In the genomic region with DNA sequence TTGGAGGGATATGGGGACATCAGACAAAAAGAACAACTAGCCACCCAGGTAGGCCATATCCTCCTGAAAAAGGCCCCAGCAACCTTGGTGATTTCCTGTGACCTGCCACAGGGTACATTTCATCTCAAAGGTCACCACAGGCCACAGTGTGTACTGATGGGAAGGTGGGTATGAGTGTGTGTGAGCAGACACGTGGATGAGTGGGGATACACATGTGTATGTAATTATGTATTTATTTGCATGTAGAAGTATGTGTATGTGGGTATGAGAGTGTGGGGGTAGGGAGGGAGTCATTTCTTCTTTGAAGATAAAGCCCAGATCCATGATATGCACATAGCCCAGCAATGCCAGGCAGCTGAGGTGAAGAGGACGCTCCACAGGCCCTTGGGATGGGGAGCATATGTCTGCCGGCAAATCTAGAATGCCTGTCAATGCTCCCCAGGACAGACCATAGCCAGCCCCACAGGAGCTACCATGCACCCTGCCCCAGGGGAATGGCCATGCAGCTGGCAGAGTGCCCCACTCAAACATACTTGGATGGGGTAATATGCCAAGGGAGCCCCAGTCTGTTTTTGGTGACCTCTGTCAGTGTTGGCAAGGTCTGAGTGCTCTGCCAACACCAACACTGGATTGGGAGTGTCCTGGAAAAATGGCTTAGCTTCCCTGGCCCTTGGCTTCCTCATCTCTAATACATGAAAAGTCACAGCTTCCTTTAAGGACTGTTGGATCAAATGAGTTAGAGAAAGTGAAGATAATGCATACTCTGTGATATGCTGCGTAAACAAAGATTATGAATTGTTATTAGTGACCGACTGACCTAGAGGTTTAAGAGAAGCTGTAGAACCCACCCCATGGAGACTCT, we compare ENCODE assay signal across 27 cellular contexts. TPM values are rescaled to one million over a fixed set of nuclear protein-coding genes. Genes with fewer than 3 reads are reported as not detected.
DNase-seq lines count a peak whose midpoint lies in the region; ATAC-seq, FAIRE-seq and TF ChIP-seq lines count a peak whose summit lies in the region.
"Had no signal": no experiment of that assay in that cellular context is flagged by ENCODE, and none has a peak within 500 bp of the region (broad histone marks: within the 10 kb centered on the region; RNA-seq: fewer than 3 reads in every experiment).

No MANE protein-coding gene starts in this region.

- ATAC-seq in Right ventricle myocardium inferior (peak; percentile 43), left ventricle myocardium superior (peak; percentile 76), sciatic nerve (no peak)

- H3K79me2 ChIP-seq in endothelial cell of umbilical vein (ENCODE audit: control insufficient read depth, insufficient read depth, low read length): no peaks in the 10 kb centered on the region

- H3K9me3 ChIP-seq in left ventricle myocardium inferior (replicated peaks) (no peaks in the 10 kb centered on the region), endothelial cell of umbilical vein (replicated peaks; ENCODE audit: control insufficient read depth, insufficient read depth, low read length) (no peaks in the 10 kb centered on the region)
- H3K9me3 ChIP-seq: HAP-1 had no signal

- TF ChIP-seq CTCF in left ventricle myocardium inferior (IDR thresholded peaks at IDR 0.05; ENCODE audit: borderline replicate concordance) (no peak), endothelial cell of umbilical vein (IDR thresholded peaks at IDR 0.05; ENCODE audit: extremely low read depth in 1 of 2, insufficient read depth in 1 of 2, low read depth in 1 of 2, low read length in 2 of 2) (no peak)

- no peak overlapping the region for H3K4me3 ChIP-seq in left ventricle myocardium inferior
- H3K4me3 ChIP-seq in endothelial cell of umbilical vein (replicated peaks in 1 of 3; ENCODE audit: insufficient read depth in 1 of 3, low read depth in 1 of 3, low read length in 3 of 3): no peak overlapping the region
- H3K4me3 ChIP-seq: HAP-1, SK-N-MC had no signal

- CTCF ChIA-PET in endothelial cell of umbilical vein (lab: Charles Lee): interaction anchor here (2.2 to 2.5 kb wide), 2 partner anchors 11 to 14 kb away, joined by 6 to 13 read pairs; no protein-coding TSS in a partner anchor

- no peaks in the 10 kb centered on the region for H3K9me1 ChIP-seq in endothelial cell of umbilical vein (replicated peaks; ENCODE audit: control insufficient read depth, extremely low read depth, insufficient read depth, low read length)

- BruUV-seq in endothelial cell of umbilical vein (replicated peaks; lab: Mats Ljungman, UMichigan): no TSS peak

- intact Hi-C loops in Right ventricle myocardium inferior (cut with DNase I): no loop called here
- intact Hi-C loops in left ventricle myocardium inferior (cut with micrococcal nuclease): no loop called here
- intact Hi-C loops in endothelial cell of umbilical vein (cut with micrococcal nuclease): no loop called here
- intact Hi-C loops in left ventricle myocardium superior (cut with micrococcal nuclease): no loop called here
- intact Hi-C loops in sciatic nerve (cut with DNase I): no loop called here

- no peaks in the 10 kb centered on the region for H4K20me1 ChIP-seq in endothelial cell of umbilical vein (replicated peaks; ENCODE audit: control insufficient read depth, extremely low read depth, insufficient read depth, low read length)

- H3K9ac ChIP-seq in endothelial cell of umbilical vein (replicated peaks; ENCODE audit: extremely low read depth, insufficient read depth, low read length): no peak overlapping the region

- TF ChIP-seq POLR2A in endothelial cell of umbilical vein (IDR thresholded peaks at IDR 0.05; ENCODE audit: low read depth, low read length): no peak

- DNase-seq in Right ventricle myocardium inferior (ENCODE audit: missing footprints) (no peak), left ventricle myocardium inferior (no peak), endothelial cell of umbilical vein (ENCODE audit: low read depth, low spot score) (no peak), left ventricle myocardium superior (no peak), sciatic nerve (ENCODE audit: low spot score) (peak; percentile 56), HuH-7.5 (ENCODE audit: low spot score) (no peak), SIG-M5 treated with dmso at 0.1 percent for 504 hours (lab: John Stamatoyannopoulos, UW; ENCODE audit: unreplicated experiment) (no peak), hippocampal formation (lab: John Stamatoyannopoulos, UW) (no peak)
- DNase-seq: CD4-positive, alpha-beta T cell; DMS53; EL; GDM1; GOT3; HFFc6; NCI-H1048; NCI-H1417; NCI-H1694 treated with DMSO at 0.1 percent for 48 hours; NCI-H2081; NCI-H2171; NCI-H510A; NCI-H69; RPMI8226; SHP77 treated with DMSO at 0.1 percent for 48 hours had no signal

- peak; percentile 12 for FAIRE-seq in endothelial cell of umbilical vein (lab: Jason Lieb, UNC)
- FAIRE-seq: D721Med, GM12891 had no signal

- H3K27me3 ChIP-seq in left ventricle myocardium inferior (ENCODE audit: low read depth) (no peaks in the 10 kb centered on the region), endothelial cell of umbilical vein (ENCODE audit: control insufficient read depth in 2 of 2, insufficient read depth in 2 of 2, low read length in 2 of 2) (no peaks in the 10 kb centered on the region)

- no peak overlapping the region for H3K4me2 ChIP-seq in endothelial cell of umbilical vein (ENCODE audit: insufficient read depth, low read length)

- H3K27ac ChIP-seq in left ventricle myocardium inferior (replicated peaks) (no peak overlapping the region), endothelial cell of umbilical vein (ENCODE audit: insufficient read depth, low read depth, low read length) (no peak overlapping the region)
- H3K27ac ChIP-seq: SK-N-MC had no signal

- POLR2A ChIA-PET in endothelial cell of umbilical vein (lab: Charles Lee): no interaction called here

- dilution Hi-C loops in endothelial cell of umbilical vein (cut with MboI; ENCODE audit: extremely low pct_ligation_motif_present, low sequenced_read_pairs): no loop called here

- no peaks in the 10 kb centered on the region for H3K36me3 ChIP-seq in left ventricle myocardium inferior
- no peaks in the 10 kb centered on the region for H3K36me3 ChIP-seq in endothelial cell of umbilical vein (ENCODE audit: control insufficient read depth in 2 of 2, extremely low read depth in 1 of 2, insufficient read depth in 2 of 2, low read length in 2 of 2)
- H3K36me3 ChIP-seq: HAP-1 had no signal

- no peak overlapping the region for H2AFZ ChIP-seq in endothelial cell of umbilical vein (ENCODE audit: low read depth, low read length)

- H3K4me1 ChIP-seq in left ventricle myocardium inferior (peaks cover 39% of the 10 kb centered on the region), endothelial cell of umbilical vein (ENCODE audit: control insufficient read depth, extremely low read depth, insufficient read depth, low read length) (no peaks in the 10 kb centered on the region)
- H3K4me1 ChIP-seq: HAP-1 had no signal

TF ChIP-seq in endothelial cell of umbilical vein, 7 proteins besides CTCF, POLR2A, EP300 and RAD21:
- TF ChIP-seq FOS (IDR thresholded peaks at IDR 0.05; ENCODE audit: borderline replicate concordance, insufficient read depth, low read length): no peak
- no peak for TF ChIP-seq POLR2AphosphoS5 (IDR thresholded peaks at IDR 0.05; ENCODE audit: insufficient read depth, low read depth, low read length)
- no peak for TF ChIP-seq JUN (IDR thresholded peaks at IDR 0.05; ENCODE audit: borderline replicate concordance, insufficient read depth, insufficient read length, low read depth)
- no peak for TF ChIP-seq EZH2 (IDR thresholded peaks at IDR 0.05; ENCODE audit: borderline replicate concordance, low read depth, low read length, severe bottlenecking)
- no peak for TF ChIP-seq MYC (IDR thresholded peaks at IDR 0.05; ENCODE audit: low read depth, low read length)
- TF ChIP-seq, protein P1, sequence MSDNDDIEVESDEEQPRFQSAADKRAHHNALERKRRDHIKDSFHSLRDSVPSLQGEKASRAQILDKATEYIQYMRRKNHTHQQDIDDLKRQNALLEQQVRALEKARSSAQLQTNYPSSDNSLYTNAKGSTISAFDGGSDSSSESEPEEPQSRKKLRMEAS (IDR thresholded peaks at IDR 0.05; ENCODE audit: insufficient read depth, insufficient read length): no peak
- no peak for TF ChIP-seq GATA2 (IDR thresholded peaks at IDR 0.05; ENCODE audit: insufficient read depth, insufficient read length, low read depth, low read length)

RNA-seq across cellular contexts. Expression of a gene that starts 42.4 kb away (rescaled TPM):
- total RNA-seq in Right ventricle myocardium inferior (58.8 TPM), left ventricle myocardium inferior (59.1 TPM), endothelial cell of umbilical vein (5.0 and 6.7 TPM in 2 replicates), left ventricle myocardium superior (51.6 TPM), sciatic nerve (9.5 TPM)
- 1.7 and 2.1 TPM in 2 replicates for polyA plus RNA-seq in endothelial cell of umbilical vein
- 3.3 and 3.4 TPM in 2 replicates for polyA plus RNA-seq in endothelial cell of umbilical vein (2011; cell fraction: cytosol; rRNA removed)
- polyA plus RNA-seq in endothelial cell of umbilical vein (2011; cell fraction: nucleus; rRNA removed): 4.0 and 4.3 TPM in 2 replicates
- 4.1 and 5.2 TPM in 2 replicates for polyA plus RNA-seq in endothelial cell of umbilical vein (2012)
- 4.7 and 10.8 TPM in 2 replicates for polyA minus RNA-seq in endothelial cell of umbilical vein
- polyA minus RNA-seq in endothelial cell of umbilical vein (2011; cell fraction: cytosol; rRNA and poly(A)+ RNA removed): 1.5 TPM
- polyA minus RNA-seq in endothelial cell of umbilical vein (2011; cell fraction: nucleus; rRNA and poly(A)+ RNA removed): 0.82 and 1.2 TPM in 2 replicates
- total RNA-seq: CD4-positive, alpha-beta T cell had no signal

RNA-seq across cellular contexts. Expression of a gene that starts 47.7 kb away (rescaled TPM):
- total RNA-seq in Right ventricle myocardium inferior (27.2 TPM), left ventricle myocardium inferior (26.0 TPM), endothelial cell of umbilical vein (59.5 and 69.2 TPM in 2 replicates), left ventricle myocardium superior (29.1 TPM), sciatic nerve (27.8 TPM)
- 22.7 and 33.0 TPM in 2 replicates for polyA plus RNA-seq in endothelial cell of umbilical vein
- polyA plus RNA-seq in endothelial cell of umbilical vein (2011; cell fraction: cytosol; rRNA removed): 41.3 and 53.1 TPM in 2 replicates
- polyA plus RNA-seq in endothelial cell of umbilical vein (2011; cell fraction: nucleus; rRNA removed): 28.2 and 29.3 TPM in 2 replicates
- 49.8 and 60.1 TPM in 2 replicates for polyA plus RNA-seq in endothelial cell of umbilical vein (2012)
- 53.4 and 98.0 TPM in 2 replicates for polyA minus RNA-seq in endothelial cell of umbilical vein
- 77.5 TPM for polyA minus RNA-seq in endothelial cell of umbilical vein (2011; cell fraction: cytosol; rRNA and poly(A)+ RNA removed)
- polyA minus RNA-seq in endothelial cell of umbilical vein (2011; cell fraction: nucleus; rRNA and poly(A)+ RNA removed): 18.5 and 25.1 TPM in 2 replicates
